In genomic region chr6:35486005-35486925, GRCh38 we compare ENCODE assay signal across 9 cellular contexts. TPM values are rescaled to one million over a fixed set of nuclear protein-coding genes. Genes with fewer than 3 reads are reported as not detected.
DNase-seq lines count a peak whose midpoint lies in the region; TF ChIP-seq lines count a peak whose summit lies in the region.
"Had no signal": no experiment of that assay in that cellular context is flagged by ENCODE, and none has a peak within 500 bp of the region (broad histone marks: within the 10 kb centered on the region; RNA-seq: fewer than 3 reads in every experiment).

No MANE protein-coding gene starts in this region.

- peak overlapping the region; percentile 45 for H3K4me2 ChIP-seq in mesendoderm (ENCODE audit: low read length)

- in situ Hi-C loops in transverse colon (cut with MboI; ENCODE audit: low pct_ligation_motif_present in 1 of 4, low pct_unique_long_range_greater_than_20kb in 1 of 4, low sequenced_read_pairs in 3 of 4): no loop called here

- H2BK15ac ChIP-seq in mesendoderm (replicated peaks; ENCODE audit: low read depth): no peak overlapping the region

- no peak overlapping the region for H2BK120ac ChIP-seq in mesendoderm (ENCODE audit: low read depth, low read length)

- H3K4me1 ChIP-seq in mesendoderm (ENCODE audit: control insufficient read depth, low read depth, low read length) (peaks cover 37% of the 10 kb centered on the region), transverse colon (peaks cover 50 to 66% (median 61%) of the 10 kb centered on the region in 4 donors)

- H3K79me2 ChIP-seq in mesendoderm (ENCODE audit: control insufficient read depth, insufficient read depth, low read length): peaks cover 28% of the 10 kb centered on the region

- peak overlapping the region; percentile 84 for H3K4ac ChIP-seq in mesendoderm (ENCODE audit: low read depth, low read length)

- peak overlapping the region; percentile 54 for H3K18ac ChIP-seq in mesendoderm (ENCODE audit: low read length)

- H3K9ac ChIP-seq in mesendoderm (ENCODE audit: low read length): peak overlapping the region; percentile 83

- H3K27ac ChIP-seq in mesendoderm (ENCODE audit: low read depth, low read length): peak overlapping the region; percentile 90
- H3K27ac ChIP-seq in transverse colon: peak overlapping the region; percentile 94 to 99 (median 98)

- intact Hi-C loops in transverse colon (cut with DNase I; ENCODE audit: low total_unique reads): no loop called here

- H3K36me3 ChIP-seq in mesendoderm (ENCODE audit: control insufficient read depth, insufficient read depth, low read length) (peaks cover 2% of the 10 kb centered on the region), transverse colon (no peaks in the 10 kb centered on the region)

- H4K5ac ChIP-seq in mesendoderm (ENCODE audit: low read length): peak overlapping the region; percentile 90

- peak; percentile 57 for TF ChIP-seq EP300 in transverse colon (IDR thresholded peaks at IDR 0.05; ENCODE audit: low read depth)

- H3K56ac ChIP-seq in mesendoderm (ENCODE audit: low read length): peak overlapping the region; percentile 91

- H3K79me1 ChIP-seq in mesendoderm (ENCODE audit: low read length): peaks cover 14% of the 10 kb centered on the region

- POLR2A ChIA-PET in GM10248 (lab: Yijun Ruan, JAX): no interaction called here

- TF ChIP-seq CTCF in epithelial cell of esophagus (IDR thresholded peaks at IDR 0.05; ENCODE audit: insufficient read depth, low read depth, low read length, missing control alignments) (no peak), transverse colon (IDR thresholded peaks at IDR 0.05) (no peak), GM10248 (IDR thresholded peaks at IDR 0.05; ENCODE audit: control extremely low read depth, extremely low read depth, low read depth, missing control alignments) (no peak)

- peak overlapping the region; percentile 95 for H3K23ac ChIP-seq in mesendoderm (ENCODE audit: low read length)

- H2BK5ac ChIP-seq in mesendoderm (ENCODE audit: low read length): peak overlapping the region; percentile 88

- no peaks in the 10 kb centered on the region for H3K27me3 ChIP-seq in mesendoderm (ENCODE audit: insufficient read depth, low read length, poor library complexity)
- no peaks in the 10 kb centered on the region for H3K27me3 ChIP-seq in transverse colon

- peak; percentile 70 for TF ChIP-seq POLR2A in transverse colon (IDR thresholded peaks at IDR 0.05)

- CTCF ChIA-PET in GM10248 (lab: Yijun Ruan, JAX): no interaction called here

- H3K4me3 ChIP-seq in epithelial cell of esophagus (ENCODE audit: low read length) (peak overlapping the region; percentile 21), mesendoderm (ENCODE audit: low read length) (no peak overlapping the region), transverse colon (peak overlapping the region in 3 of 4 donors; percentile 19 to 37 (median 22))

- DNase-seq in NCI-H510A (lab: John Stamatoyannopoulos, UW): peak; percentile 97
- peak; percentile 98 for DNase-seq in epithelial cell of esophagus (ENCODE audit: low read depth)
- peak; percentile 93 for DNase-seq in mesendoderm
- DNase-seq in transverse colon: peak; percentile 92
- DNase-seq in NCI-H1436 (lab: John Stamatoyannopoulos, UW): no peak
- DNase-seq in superior temporal gyrus (ENCODE audit: extremely low spot score): no peak
- no peak for DNase-seq in GM10248 (ENCODE audit: extremely low spot score)
- DNase-seq in stimulated activated naive CD4-positive, alpha-beta T cell (lab: John Stamatoyannopoulos, UW): no peak
- DNase-seq: activated CD8-positive, alpha-beta memory T cell treated with anti-CD3 and anti-CD28 coated beads, Interleukin-2, amount 50 U/mL, for 4 hours had no signal

- WGBS in mesendoderm (ENCODE audit: extremely low coverage, insufficient coverage, low lambda C conversion rate): no CpG with 5 or more reads among the region's 61 CpGs
- 37% methylated on average over 32 of the region's 61 CpGs; no CpG with 5 or more reads in 1 of the 2 donors for WGBS in transverse colon (ENCODE audit: low coverage in 1 of 2), 2 donors

- H2AK5ac ChIP-seq in mesendoderm (ENCODE audit: low read length): peak overlapping the region; percentile 83

- no peaks in the 10 kb centered on the region for H3K9me3 ChIP-seq in transverse colon

- no peak overlapping the region for H4K8ac ChIP-seq in mesendoderm (ENCODE audit: low read depth, low read length)

RNA-seq across cellular contexts. Expression of gene TEAD3, which starts 10.6 kb away (rescaled TPM):
- 37.1 TPM for polyA plus RNA-seq in mesendoderm (2013, experiment 1 of 2)
- polyA plus RNA-seq in mesendoderm (2013, experiment 2 of 2): 36.3 TPM
- 10 to 100 TPM; 23.0 to 67.7 (median 25.3) TPM for total RNA-seq in transverse colon

RNA-seq across cellular contexts. Expression of gene RPL10A, which starts 18.1 kb away (rescaled TPM):
- 2,328 TPM for polyA plus RNA-seq in mesendoderm (2013, experiment 1 of 2)
- polyA plus RNA-seq in mesendoderm (2013, experiment 2 of 2): 2,329 TPM
- total RNA-seq in transverse colon: 100 to 1,000 TPM; 323 to 991 (median 649) TPM

RNA-seq across cellular contexts. Expression of gene TULP1, which starts 26.4 kb away (rescaled TPM):
- 2.2 TPM for polyA plus RNA-seq in mesendoderm (2013, experiment 1 of 2)
- 2.8 TPM for polyA plus RNA-seq in mesendoderm (2013, experiment 2 of 2)
- total RNA-seq in transverse colon: not detected

RNA-seq across cellular contexts. Expression of gene FANCE, which starts 34.1 kb away (rescaled TPM):
- 6.7 TPM for polyA plus RNA-seq in mesendoderm (2013, experiment 1 of 2)
- polyA plus RNA-seq in mesendoderm (2013, experiment 2 of 2): 6.7 TPM
- total RNA-seq in transverse colon: 10 to 100 TPM in 1 of 4 donors, 1 to 10 TPM in 2, under 1 TPM in 1; 0.75 to 30.8 (median 3.8) TPM

Comparison
In these comparisons a context has a peak if more than half of its experiments do, and no peak if none do; other contexts are left out.
1. DNase-seq: peak in NCI-H510A (single experiment), epithelial cell of esophagus (single experiment), mesendoderm (single experiment) and transverse colon (single experiment); none in NCI-H1436 (single experiment), superior temporal gyrus (single experiment), GM10248 (single experiment) and stimulated activated naive CD4-positive, alpha-beta T cell (0 of 6).